Comparison of ENCODE assay signal across 19 cellular contexts in genomic region chr6:63537959-63538300, GRCh38.
"Had no signal": no experiment of that assay in that cellular context is flagged by ENCODE, and none has a peak within 500 bp of the region (broad histone marks: within the 10 kb centered on the region; RNA-seq: fewer than 3 reads in every experiment).

No MANE protein-coding gene starts in this region.

- H3K4me3 ChIP-seq: dorsolateral prefrontal cortex, hepatocyte, thyroid gland had no signal

- H3K4me3 Mint-ChIP-seq: activated CD4-positive, alpha-beta memory T cell treated with anti-CD3 and anti-CD28 coated beads, Interleukin-2, amount 10 ng/mL, durations not matched to agents 7 days and 5 days; activated CD8-positive, alpha-beta memory T cell treated with anti-CD3 and anti-CD28 coated beads, Interleukin-2, amount 10 ng/mL, durations not matched to agents 7 days and 5 days; activated T-helper 17 cell treated with anti-CD3 and anti-CD28 coated beads, Interleukin-2, amount 50 U/mL, for 72 hours; brain; nephron progenitor cell had no signal

- H2AFZ ChIP-seq: hepatocyte had no signal

- H3K4me1 Mint-ChIP-seq: activated CD8-positive, alpha-beta memory T cell treated with anti-CD3 and anti-CD28 coated beads, Interleukin-2, amount 10 ng/mL, durations not matched to agents 7 days and 5 days; activated T-helper 17 cell treated with anti-CD3 and anti-CD28 coated beads, Interleukin-2, amount 50 U/mL, for 72 hours; brain had no signal

- H3K27me3 Mint-ChIP-seq: brain had no signal

- H3K9me3 Mint-ChIP-seq: brain, nephron progenitor cell had no signal

- ATAC-seq: activated CD8-positive, alpha-beta memory T cell treated with anti-CD3 and anti-CD28 coated beads, Interleukin-2, amount 10 ng/mL, durations not matched to agents 7 days and 5 days; activated T-helper 17 cell treated with anti-CD3 and anti-CD28 coated beads, Interleukin-2, amount 50 U/mL, for 72 hours had no signal

- H3K4me2 ChIP-seq: hepatocyte had no signal

- H3K27me3 ChIP-seq: dorsolateral prefrontal cortex, hepatocyte, thyroid gland had no signal

- H3K79me2 ChIP-seq: hepatocyte had no signal

- H3K27ac ChIP-seq: dorsolateral prefrontal cortex, hepatocyte, thyroid gland had no signal

- H3K9me3 ChIP-seq: thyroid gland had no signal

- H3K27ac Mint-ChIP-seq: activated CD4-positive, alpha-beta memory T cell treated with anti-CD3 and anti-CD28 coated beads, Interleukin-2, amount 10 ng/mL, durations not matched to agents 7 days and 5 days; activated CD8-positive, alpha-beta memory T cell treated with anti-CD3 and anti-CD28 coated beads, Interleukin-2, amount 10 ng/mL, durations not matched to agents 7 days and 5 days; activated T-helper 17 cell treated with anti-CD3 and anti-CD28 coated beads, Interleukin-2, amount 50 U/mL, for 72 hours; brain; nephron progenitor cell had no signal

- DNase-seq: activated CD4-positive, alpha-beta memory T cell treated with anti-CD3 and anti-CD28 coated beads, Interleukin-2, amount 10 ng/mL, durations not matched to agents 7 days and 5 days; activated CD4-positive, alpha-beta T cell treated with anti-CD3 and anti-CD28 coated beads for 48 hours; activated CD4-positive, CD25-positive, alpha-beta regulatory T cell; activated CD8-positive, alpha-beta memory T cell treated with anti-CD3 and anti-CD28 coated beads, Interleukin-2, amount 10 ng/mL, durations not matched to agents 7 days and 5 days; activated naive CD4-positive, alpha-beta T cell; activated T-cell treated with anti-CD3 and anti-CD28 coated beads, Interleukin-2, amount 50 U/mL, for 1 hour; anterior cingulate cortex; central memory CD4-positive, alpha-beta T cell; dorsolateral prefrontal cortex; foreskin fibroblast; nephron progenitor cell; nucleus accumbens; posterior cingulate gyrus; stimulated activated CD8-positive, alpha-beta memory T cell treated with anti-CD3 and anti-CD28 coated beads, Interleukin-4, amount 100 ng/mL, for 48 hours; stimulated activated naive CD4-positive, alpha-beta T cell treated with Interleukin-2 at 50 U/mL for 16 hours had no signal

- H3K36me3 ChIP-seq: thyroid gland had no signal

- H3K36me3 Mint-ChIP-seq: activated CD8-positive, alpha-beta memory T cell treated with anti-CD3 and anti-CD28 coated beads, Interleukin-2, amount 10 ng/mL, durations not matched to agents 7 days and 5 days; brain had no signal
